8 cellular contexts compared by ENCODE assay signal in genomic region chr22:40856513-40857308, GRCh38. TPM values are rescaled to one million over a fixed set of nuclear protein-coding genes. Genes with fewer than 3 reads are reported as not detected.
A peak's percentile ranks its signal among the peaks of the same experiment; 100 is the strongest.
DNase-seq lines count a peak whose midpoint lies in the region; ATAC-seq, FAIRE-seq and TF ChIP-seq lines count a peak whose summit lies in the region.

TSS of gene ST13 (minus strand) at chr22:40856639. CDS start at chr22:40856540, 99 bp downstream.
TSS of gene XPNPEP3 (plus strand) at chr22:40857148. CDS start at chr22:40857182, 34 bp downstream.

- dilution Hi-C loops in keratinocyte (cut with MboI; ENCODE audit: extremely low pct_ligation_motif_present, low sequenced_read_pairs), result no loop called here

- H3K79me2 ChIP-seq in keratinocyte (ENCODE audit: control insufficient read depth, insufficient read depth, low read length), result peaks cover 93% of the 10 kb centered on the region

- peak within 1 kb of the TSS; percentile 97 for H3K9ac ChIP-seq in keratinocyte (ENCODE audit: control insufficient read depth, extremely low read depth, insufficient read depth, low read length)

- H3K4me2 ChIP-seq in keratinocyte (ENCODE audit: control insufficient read depth, extremely low read depth, insufficient read depth, low read depth, low read length), result peak within 1 kb of the TSS; percentile 92

- no peaks in the 10 kb centered on the region for H4K20me1 ChIP-seq in keratinocyte (ENCODE audit: control insufficient read depth, extremely low read depth, insufficient read depth, low read length)

- peaks cover 2% of the 10 kb centered on the region in 2 experiments for H3K36me3 ChIP-seq in keratinocyte (ENCODE audit: control insufficient read depth in 2 of 2, extremely low read depth in 1 of 2, insufficient read depth in 2 of 2, low read length in 2 of 2)

- H3K27ac ChIP-seq in keratinocyte (ENCODE audit: control insufficient read depth, insufficient read depth, low read length), result peak within 1 kb of the TSS; percentile 98

- peak; percentile 93 for FAIRE-seq in keratinocyte (lab: Jason Lieb, UNC)

- peak in 2 of 3 experiments; percentile 16 to 19 for TF ChIP-seq CTCF in keratinocyte (optimal IDR thresholded peaks at IDR 0.05 in 1 of 3, IDR thresholded peaks at IDR 0.05 in 1 of 3, conservative IDR thresholded peaks at IDR 0.05 in 1 of 3; ENCODE audit: extremely low read depth in 1 of 3, insufficient read depth in 2 of 3, low read length in 3 of 3)

- peaks cover 27% of the 10 kb centered on the region for H3K4me1 ChIP-seq in keratinocyte (ENCODE audit: control insufficient read depth, extremely low read depth, insufficient read depth, low read length)

- DNase-seq in Ammon's horn (ENCODE audit: low spot score) (peak; percentile 96), NCI-H510A (lab: John Stamatoyannopoulos, UW) (peak; percentile 79), cerebellum (ENCODE audit: low spot score) (peak; percentile 93), keratinocyte (ENCODE audit: low read depth, low spot score) (peak; percentile 74)
- peak; percentile 96 for DNase-seq in activated CD4-positive, alpha-beta T cell treated with anti-CD3 and anti-CD28 coated beads for 1 hour
- DNase-seq in stimulated activated CD4-positive, alpha-beta T cell treated with anti-CD3 and anti-CD28 coated beads, Interleukin-15, amount 100 ng/mL, for 1 hour (ENCODE audit: low read depth in 1 of 2, low spot score in 1 of 2), result peak; percentile 92 to 96

- peak; percentile 74 for TF ChIP-seq POLR2A in GM19099 (IDR thresholded peaks at IDR 0.05; ENCODE audit: extremely low read depth, insufficient read length, low read depth)

- H3K9me1 ChIP-seq in keratinocyte (ENCODE audit: control insufficient read depth, extremely low read depth, insufficient read depth, low read length), result no peaks in the 10 kb centered on the region

- H3K27me3 ChIP-seq in keratinocyte (ENCODE audit: control insufficient read depth, extremely low read depth, insufficient read depth, low read length), result no peaks in the 10 kb centered on the region

- H3K4me3 ChIP-seq in keratinocyte (ENCODE audit: control insufficient read depth in 2 of 3, extremely low read depth in 1 of 3, insufficient read depth in 2 of 3, low read depth in 1 of 3, low read length in 3 of 3), result peak within 1 kb of the TSS; percentile 89 to 99 (median 95)

- no peaks in the 10 kb centered on the region for H3K9me3 ChIP-seq in keratinocyte (ENCODE audit: control insufficient read depth, low read depth, low read length)

- peak within 1 kb of the TSS; percentile 93 for H2AFZ ChIP-seq in keratinocyte (ENCODE audit: control insufficient read depth, low read length)

- ATAC-seq in HG03432 (IDR thresholded peaks at IDR 0.05; ENCODE audit: unreplicated experiment), result peak; percentile 89

RNA-seq across cellular contexts. Expression of gene ST13, which starts in this region (rescaled TPM):
- 111 TPM for total RNA-seq in cerebellum
- polyA plus RNA-seq in keratinocyte, result 111 to 185 TPM (median 166 TPM) in 3 replicates
- 344 TPM for polyA plus RNA-seq in keratinocyte (2011; ENCODE audit: low read depth)
- 146 and 187 TPM in 2 replicates for polyA plus RNA-seq in keratinocyte (2011; cell fraction: cytosol; rRNA removed)
- polyA plus RNA-seq in keratinocyte (2011; cell fraction: nucleus; rRNA removed), result 62.5 and 96.7 TPM in 2 replicates
- 195 and 236 TPM in 2 replicates for polyA plus RNA-seq in keratinocyte (2012; ENCODE audit: low replicate concordance)
- 37.9 to 102 TPM (median 70.5 TPM) in 3 replicates for polyA minus RNA-seq in keratinocyte
- polyA minus RNA-seq in keratinocyte (2011; cell fraction: cytosol; rRNA and poly(A)+ RNA removed), result 108 TPM
- 17.7 and 34.4 TPM in 2 replicates for polyA minus RNA-seq in keratinocyte (2011; cell fraction: nucleus; rRNA and poly(A)+ RNA removed)

RNA-seq across cellular contexts. Expression of gene XPNPEP3, which starts in this region (rescaled TPM):
- 10.5 TPM for total RNA-seq in cerebellum
- 18.0 to 27.6 TPM (median 21.1 TPM) in 3 replicates for polyA plus RNA-seq in keratinocyte
- polyA plus RNA-seq in keratinocyte (2011; ENCODE audit: low read depth), result 3.2 TPM
- 10.5 and 15.7 TPM in 2 replicates for polyA plus RNA-seq in keratinocyte (2011; cell fraction: cytosol; rRNA removed)
- polyA plus RNA-seq in keratinocyte (2011; cell fraction: nucleus; rRNA removed), result 24.5 and 25.8 TPM in 2 replicates
- polyA plus RNA-seq in keratinocyte (2012; ENCODE audit: low replicate concordance), result 6.9 and 7.5 TPM in 2 replicates
- polyA minus RNA-seq in keratinocyte, result 39.6 to 47.1 TPM (median 41.6 TPM) in 3 replicates
- 25.3 TPM for polyA minus RNA-seq in keratinocyte (2011; cell fraction: cytosol; rRNA and poly(A)+ RNA removed)
- polyA minus RNA-seq in keratinocyte (2011; cell fraction: nucleus; rRNA and poly(A)+ RNA removed), result 27.8 and 33.8 TPM in 2 replicates

Comparison
In these comparisons a context has a peak if more than half of its experiments do, and no peak if none do; other contexts are left out.
1. Peak in every context shown above with its lines: DNase-seq, ATAC-seq, H3K4me3 ChIP-seq and H3K27ac ChIP-seq.